In genomic region chr20:57893364-57894001, GRCh38 we compare ENCODE assay signal across 33 cellular contexts.
A peak's percentile ranks its signal among the peaks of the same experiment; 100 is the strongest.
DNase-seq lines count a peak whose midpoint lies in the region; ATAC-seq, FAIRE-seq and TF ChIP-seq lines count a peak whose summit lies in the region.
"Had no signal": no experiment of that assay in that cellular context is flagged by ENCODE, and none has a peak within 500 bp of the region (broad histone marks: within the 10 kb centered on the region; RNA-seq: fewer than 3 reads in every experiment).

No MANE protein-coding gene starts in this region.

- H3K36me3 ChIP-seq in HepG2 (replicated peaks in 1 of 2; ENCODE audit: control insufficient read depth in 1 of 2, insufficient read depth in 2 of 2, low read length in 2 of 2) (no peaks in the 10 kb centered on the region), right lobe of liver (no peaks in the 10 kb centered on the region), prostate gland (no peaks in the 10 kb centered on the region)
- H3K36me3 ChIP-seq: brain microvascular endothelial cell, esophagus squamous epithelium, heart left ventricle, Peyer's patch, thoracic aorta had no signal

- H3K4me1 ChIP-seq in HepG2 (ENCODE audit: insufficient read depth, low read length) (no peaks in the 10 kb centered on the region; the same call in 1 of the 2 replicates), right lobe of liver (peaks cover 0 to 20% (median 9%) of the 10 kb centered on the region in 4 donors), prostate gland (replicated peaks) (no peaks in the 10 kb centered on the region)
- H3K4me1 ChIP-seq: foreskin keratinocyte, heart left ventricle had no signal

- H3K27me3 ChIP-seq in HepG2 (ENCODE audit: control insufficient read depth in 1 of 2, insufficient read depth in 2 of 2, low read length in 2 of 2) (peaks cover 10 to 63% of the 10 kb centered on the region in 2 experiments), right lobe of liver (no peaks in the 10 kb centered on the region), prostate gland (replicated peaks; ENCODE audit: insufficient read depth) (no peaks in the 10 kb centered on the region)
- H3K27me3 ChIP-seq: brain microvascular endothelial cell, esophagus squamous epithelium, heart left ventricle, Peyer's patch had no signal

- BruUV-seq in HepG2 (replicated peaks; lab: Mats Ljungman, UMichigan): no TSS peak

- H2AFZ ChIP-seq in HepG2 (ENCODE audit: low read length): no peak overlapping the region

- H3K9me3 ChIP-seq in HepG2 (ENCODE audit: low read length): no peaks in the 10 kb centered on the region
- no peaks in the 10 kb centered on the region for H3K9me3 ChIP-seq in right lobe of liver
- no peaks in the 10 kb centered on the region for H3K9me3 ChIP-seq in prostate gland
- H3K9me3 ChIP-seq: A549, esophagus squamous epithelium, heart left ventricle, Peyer's patch, thoracic aorta had no signal

- H3K9ac ChIP-seq in HepG2 (ENCODE audit: insufficient read depth, low read depth, low read length): no peak overlapping the region

- H3K9me3 Mint-ChIP-seq in activated T-helper 17 cell treated with anti-CD3 and anti-CD28 coated beads, Interleukin-2, amount 50 U/mL, for 72 hours: no peaks in the 10 kb centered on the region
- H3K9me3 Mint-ChIP-seq: activated naive CD4-positive, alpha-beta T cell treated with anti-CD3 and anti-CD28 coated beads, Interleukin-2, amount 50 U/mL, for 24 hours; CD4-positive, alpha-beta T cell; mesothelial cell of epicardium; T-helper 2 cell treated with Interferon-gamma antibody and Interleukin-4, amounts not matched to agents 5 μg/mL and 100 μg/mL, for 36 hours had no signal

- CTCF ChIA-PET in HepG2 (lab: Yijun Ruan, JAX; ENCODE audit: low intra/inter-chr PET ratio, low total read pairs): no interaction called here

- H3K27me3 Mint-ChIP-seq in activated T-helper 17 cell treated with anti-CD3 and anti-CD28 coated beads, Interleukin-2, amount 50 U/mL, for 72 hours: peaks cover 14% of the 10 kb centered on the region
- H3K27me3 Mint-ChIP-seq: activated naive CD4-positive, alpha-beta T cell treated with anti-CD3 and anti-CD28 coated beads, Interleukin-2, amount 50 U/mL, for 24 hours had no signal

- H3K27ac ChIP-seq in HepG2 (ENCODE audit: extremely low read length, insufficient read depth, low read length) (no peak overlapping the region), right lobe of liver (no peak overlapping the region), prostate gland (no peak overlapping the region)
- H3K27ac ChIP-seq: brain microvascular endothelial cell, dorsolateral prefrontal cortex, esophagus squamous epithelium, foreskin keratinocyte, heart left ventricle, Peyer's patch, thoracic aorta had no signal

- no peaks in the 10 kb centered on the region for H3K36me3 Mint-ChIP-seq in activated T-helper 17 cell treated with anti-CD3 and anti-CD28 coated beads, Interleukin-2, amount 50 U/mL, for 72 hours (ENCODE audit: low read depth)
- H3K36me3 Mint-ChIP-seq: activated naive CD4-positive, alpha-beta T cell treated with anti-CD3 and anti-CD28 coated beads, Interleukin-2, amount 50 U/mL, for 24 hours; mesothelial cell of epicardium had no signal

- H4K20me1 ChIP-seq in HepG2 (ENCODE audit: insufficient read depth, low read length): no peaks in the 10 kb centered on the region

- TF ChIP-seq CTCF in HepG2 (CRISPR knock-in tag; IDR thresholded peaks at IDR 0.05) (no peak), right lobe of liver (IDR thresholded peaks at IDR 0.05) (no peak), prostate gland (IDR thresholded peaks at IDR 0.05) (no peak)

- DNase-seq in HepG2 (ENCODE audit: low spot score): no peak
- no peak for DNase-seq in right lobe of liver
- DNase-seq in NCI-H524 treated with DMSO at 0.1 percent for 48 hours (lab: John Stamatoyannopoulos, UW): peak; percentile 69
- DNase-seq in left kidney (ENCODE audit: low read depth, low spot score): peak; percentile 67
- DNase-seq in prostate gland (ENCODE audit: low spot score): no peak
- DNase-seq in cerebellar nuclear complex (lab: John Stamatoyannopoulos, UW): no peak
- no peak for DNase-seq in GOT3 (lab: John Stamatoyannopoulos, UW)
- DNase-seq: activated CD8-positive, alpha-beta T cell treated with anti-CD3 and anti-CD28 coated beads, Interleukin-2, amount 10 ng/mL, durations not matched to agents 7 days and 5 days; amniotic stem cell; brain microvascular endothelial cell; CD4-positive, alpha-beta T cell; esophagus squamous epithelium; foreskin keratinocyte; heart left ventricle; Karpas-422; NCI-H187; NCI-H526 treated with DMSO at 0.1 percent for 48 hours; SHP77 treated with DMSO at 0.1 percent for 48 hours; stimulated activated CD4-positive, alpha-beta T cell treated with anti-CD3 and anti-CD28 coated beads, Interleukin-1b, Interleukin-23, amount 100 ng/mL, for 48 hours; stimulated activated naive CD4-positive, alpha-beta T cell treated with Interleukin-2 at 50 U/mL for 16 hours had no signal

- no peak overlapping the region for H3K4me3 Mint-ChIP-seq in activated T-helper 17 cell treated with anti-CD3 and anti-CD28 coated beads, Interleukin-2, amount 50 U/mL, for 72 hours
- H3K4me3 Mint-ChIP-seq: activated CD8-positive, alpha-beta T cell treated with anti-CD3 and anti-CD28 coated beads, Interleukin-2, amount 10 ng/mL, durations not matched to agents 7 days and 5 days; activated naive CD4-positive, alpha-beta T cell treated with anti-CD3 and anti-CD28 coated beads, Interleukin-2, amount 50 U/mL, for 24 hours; CD4-positive, alpha-beta T cell; mesothelial cell of epicardium; T-helper 2 cell treated with Interferon-gamma antibody and Interleukin-4, amounts not matched to agents 5 μg/mL and 100 μg/mL, for 36 hours had no signal

- H3K4me3 ChIP-seq in HepG2 (replicated peaks in 1 of 3; ENCODE audit: insufficient read depth in 1 of 3, low read depth in 2 of 3, low read length in 3 of 3): no peak overlapping the region
- H3K4me3 ChIP-seq in right lobe of liver: no peak overlapping the region
- H3K4me3 ChIP-seq in prostate gland: no peak overlapping the region
- H3K4me3 ChIP-seq: A549, dorsolateral prefrontal cortex, esophagus squamous epithelium, heart left ventricle, Peyer's patch, smooth muscle cell, thoracic aorta had no signal

- no peak for FAIRE-seq in HepG2 (lab: Jason Lieb, UNC)
- FAIRE-seq: A549, D721Med, endometrium, GM19239, keratinocyte had no signal

- TF ChIP-seq POLR2A in HepG2 (IDR thresholded peaks at IDR 0.05; ENCODE audit: insufficient read depth in 1 of 2, low read depth in 2 of 2, low read length in 2 of 2) (no peak), right lobe of liver (IDR thresholded peaks at IDR 0.05) (no peak), prostate gland (IDR thresholded peaks at IDR 0.05) (no peak)

- intact Hi-C loops in HepG2 (cut with micrococcal nuclease; ENCODE audit: unreplicated experiment): no loop called here
- intact Hi-C loops in right lobe of liver (cut with DNase I): no loop called here
- intact Hi-C loops in prostate gland (cut with DNase I): no loop called here

- H3K4me1 Mint-ChIP-seq in activated T-helper 17 cell treated with anti-CD3 and anti-CD28 coated beads, Interleukin-2, amount 50 U/mL, for 72 hours: no peaks in the 10 kb centered on the region
- H3K4me1 Mint-ChIP-seq: activated naive CD4-positive, alpha-beta T cell treated with anti-CD3 and anti-CD28 coated beads, Interleukin-2, amount 50 U/mL, for 24 hours had no signal

- TF ChIP-seq EP300 in HepG2 (IDR thresholded peaks at IDR 0.05; ENCODE audit: low read depth in 2 of 2, low read length in 2 of 2): no peak
- TF ChIP-seq EP300 in HepG2 (CRISPR knock-in tag; IDR thresholded peaks at IDR 0.05; ENCODE audit: borderline replicate concordance): no peak

- in situ Hi-C loops in HepG2 (cut with HindIII; ENCODE audit: extremely low pct_ligation_motif_present, low pct_unique_long_range_greater_than_20kb): no loop called here

- no peaks in the 10 kb centered on the region for H3K79me2 ChIP-seq in HepG2 (ENCODE audit: insufficient read depth, low read length)

- ATAC-seq in HepG2 (no peak), right lobe of liver (no peak)
- no peak for ATAC-seq in activated T-helper 17 cell treated with anti-CD3 and anti-CD28 coated beads, Interleukin-2, amount 50 U/mL, for 72 hours (replicated peaks)
- ATAC-seq: A549; activated CD8-positive, alpha-beta T cell treated with anti-CD3 and anti-CD28 coated beads, Interleukin-2, amount 10 ng/mL, durations not matched to agents 7 days and 5 days; foreskin keratinocyte; heart left ventricle had no signal

- no peak for TF ChIP-seq RAD21 in HepG2 (CRISPR knock-in tag; IDR thresholded peaks at IDR 0.05)

- no peak overlapping the region for H3K27ac Mint-ChIP-seq in activated T-helper 17 cell treated with anti-CD3 and anti-CD28 coated beads, Interleukin-2, amount 50 U/mL, for 72 hours
- H3K27ac Mint-ChIP-seq: activated CD8-positive, alpha-beta T cell treated with anti-CD3 and anti-CD28 coated beads, Interleukin-2, amount 10 ng/mL, durations not matched to agents 7 days and 5 days; activated naive CD4-positive, alpha-beta T cell treated with anti-CD3 and anti-CD28 coated beads, Interleukin-2, amount 50 U/mL, for 24 hours; CD4-positive, alpha-beta T cell; mesothelial cell of epicardium; T-helper 2 cell treated with Interferon-gamma antibody and Interleukin-4, amounts not matched to agents 5 μg/mL and 100 μg/mL, for 36 hours had no signal

- POLR2A ChIA-PET in HepG2 (lab: Yijun Ruan, JAX): no interaction called here

- no peak overlapping the region for H3K4me2 ChIP-seq in HepG2 (ENCODE audit: low read depth, low read length)
- H3K4me2 ChIP-seq: A549, smooth muscle cell had no signal

- WGBS in HepG2 (ENCODE audit: low lambda C conversion rate): 31% methylated on average over 16 of the region's 16 CpGs
- WGBS in right lobe of liver (ENCODE audit: insufficient coverage, low coverage, low lambda C conversion rate, missing lambda C conversion rate): no CpG with 5 or more reads among the region's 16 CpGs
- 76% methylated on average over 16 of the region's 16 CpGs for WGBS in prostate gland

TF ChIP-seq in HepG2, 621 proteins besides CTCF, POLR2A, EP300 and RAD21:
- no peak for TF ChIP-seq ELF1 (CRISPR knock-in tag; IDR thresholded peaks at IDR 0.05)
- peak; percentile 18; the same call in 1 of the 2 replicates for TF ChIP-seq MNT (IDR thresholded peaks at IDR 0.05)

Comparison
In these comparisons a context has a peak if more than half of its experiments do, and no peak if none do; other contexts are left out.
1. DNase-seq: peak in NCI-H524 treated with DMSO at 0.1 percent for 48 hours (single experiment) and left kidney (single experiment); none in HepG2 (single experiment), right lobe of liver (0 of 3), prostate gland (single experiment), cerebellar nuclear complex (0 of 2) and GOT3 (single experiment).